ENCODE assay signal across 15 cellular contexts in the genomic region with DNA sequence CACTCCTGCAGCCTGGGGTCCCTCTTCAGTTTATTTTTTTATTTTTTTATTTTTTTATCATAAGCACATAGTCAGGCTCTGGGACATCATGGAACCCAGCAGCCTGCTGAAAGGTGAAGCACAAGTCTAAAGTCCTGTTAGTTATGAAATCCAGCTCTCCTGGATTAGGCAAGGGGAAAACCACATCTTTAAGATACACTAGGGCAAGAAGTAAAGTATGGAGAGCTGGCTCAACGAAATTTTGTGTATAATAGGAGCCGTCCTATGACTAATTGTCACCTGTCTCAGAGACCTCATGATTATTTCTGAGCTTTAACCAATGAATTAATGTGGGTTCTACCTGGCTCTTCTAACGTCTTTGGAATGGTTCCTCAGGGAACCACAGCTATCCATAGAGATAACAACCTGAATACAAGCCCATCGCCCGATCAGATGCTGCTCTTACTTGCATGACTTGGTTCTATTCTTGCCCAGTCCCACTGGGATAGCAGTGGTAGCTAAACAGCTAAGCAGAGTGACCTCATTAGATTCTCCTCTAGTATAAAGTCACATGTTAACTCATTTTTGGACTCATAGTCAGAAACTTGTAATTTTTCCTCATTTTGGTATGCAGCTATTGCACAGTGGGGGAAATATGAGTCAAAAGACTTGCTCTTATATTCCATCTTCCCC.
DNase-seq lines count a peak whose midpoint lies in the region; ATAC-seq and TF ChIP-seq lines count a peak whose summit lies in the region.
"Had no signal": no experiment of that assay in that cellular context is flagged by ENCODE, and none has a peak within 500 bp of the region (broad histone marks: within the 10 kb centered on the region; RNA-seq: fewer than 3 reads in every experiment).

No MANE protein-coding gene starts in this region.

- no TSS peak for BruUV-seq in MCF 10A (replicated peaks; lab: Mats Ljungman, UMichigan)

- no peak for TF ChIP-seq POLR2A in breast epithelium (IDR thresholded peaks at IDR 0.05)

- H3K9me3 Mint-ChIP-seq in MCF 10A (ENCODE audit: unreplicated experiment), result no peaks in the 10 kb centered on the region
- H3K9me3 Mint-ChIP-seq: activated CD4-positive, alpha-beta T cell treated with anti-CD3 and anti-CD28 coated beads, Interleukin-2, amount 10 ng/mL, durations not matched to agents 24 days and 14 days had no signal

- H3K27ac ChIP-seq in breast epithelium, result no peak overlapping the region
- H3K27ac ChIP-seq in thoracic aorta, result no peak overlapping the region
- H3K27ac ChIP-seq: adrenal gland, colonic mucosa, epithelial cell of prostate had no signal

- H3K27me3 Mint-ChIP-seq in MCF 10A (ENCODE audit: insufficient read depth, unreplicated experiment), result no peaks in the 10 kb centered on the region
- H3K27me3 Mint-ChIP-seq: progenitor cell of endocrine pancreas had no signal

- no peaks in the 10 kb centered on the region for H3K4me1 Mint-ChIP-seq in MCF 10A (ENCODE audit: insufficient read depth, unreplicated experiment)

- no peak overlapping the region for H3K4me3 Mint-ChIP-seq in MCF 10A (ENCODE audit: unreplicated experiment)
- H3K4me3 Mint-ChIP-seq: activated CD4-positive, alpha-beta T cell treated with anti-CD3 and anti-CD28 coated beads, Interleukin-2, amount 10 ng/mL, durations not matched to agents 24 days and 14 days had no signal

- H3K4me1 ChIP-seq in breast epithelium (no peaks in the 10 kb centered on the region), thoracic aorta (ENCODE audit: control insufficient read depth in 1 of 2, low read depth in 2 of 2) (peaks cover 4 to 20% of the 10 kb centered on the region in 2 donors)
- H3K4me1 ChIP-seq: adrenal gland, colonic mucosa had no signal

- TF ChIP-seq CTCF in MCF 10A (IDR thresholded peaks at IDR 0.05; ENCODE audit: unreplicated experiment) (no peak), breast epithelium (IDR thresholded peaks at IDR 0.05) (no peak), fibroblast of the aortic adventitia (IDR thresholded peaks at IDR 0.05; ENCODE audit: insufficient read depth, low read length) (no peak), thoracic aorta (IDR thresholded peaks at IDR 0.05) (no peak)

- no peaks in the 10 kb centered on the region for H3K36me3 ChIP-seq in breast epithelium
- H3K36me3 ChIP-seq in thoracic aorta, result no peaks in the 10 kb centered on the region
- H3K36me3 ChIP-seq: adrenal gland, colonic mucosa had no signal

- H3K9me3 ChIP-seq in breast epithelium (no peaks in the 10 kb centered on the region), thoracic aorta (no peaks in the 10 kb centered on the region)
- H3K9me3 ChIP-seq: adrenal gland, colonic mucosa had no signal

- no peaks in the 10 kb centered on the region for H3K36me3 Mint-ChIP-seq in MCF 10A (ENCODE audit: insufficient read depth, unreplicated experiment)

- DNase-seq in MCF 10A (ENCODE audit: unreplicated experiment), result peak; percentile 3
- DNase-seq in breast epithelium (ENCODE audit: low spot score in 2 of 2), result no peak
- peak; percentile 0 for DNase-seq in RKO (ENCODE audit: low spot score)
- peak; percentile 77 for DNase-seq in fibroblast of the aortic adventitia (ENCODE audit: low read depth)
- no peak for DNase-seq in thoracic aorta (ENCODE audit: low spot score)
- DNase-seq in NCI-H446 (lab: John Stamatoyannopoulos, UW), result no peak
- DNase-seq: NCI-H2029 treated with DMSO at 0.1 percent for 48 hours had no signal

- no peak overlapping the region for H3K4me3 ChIP-seq in breast epithelium
- H3K4me3 ChIP-seq in fibroblast of the aortic adventitia (ENCODE audit: low read depth, low read length), result no peak overlapping the region
- H3K4me3 ChIP-seq in thoracic aorta, result no peak overlapping the region
- H3K4me3 ChIP-seq: adrenal gland, colonic mucosa had no signal

- CTCF ChIA-PET in MCF 10A (lab: Yijun Ruan, JAX), result interaction anchor here (0.6 to 1.8 kb wide), 5 partner anchors 76 to 350 kb away, joined by 3 to 4 read pairs (median 3); no protein-coding TSS in a partner anchor

- POLR2A ChIA-PET in MCF 10A (lab: Yijun Ruan, JAX), result no interaction called here

- H3K27ac Mint-ChIP-seq in MCF 10A (ENCODE audit: low read depth, unreplicated experiment), result no peak overlapping the region
- H3K27ac Mint-ChIP-seq: activated CD4-positive, alpha-beta T cell treated with anti-CD3 and anti-CD28 coated beads, Interleukin-2, amount 10 ng/mL, durations not matched to agents 24 days and 14 days; activated T-cell treated with anti-CD3 and anti-CD28 coated beads, Interleukin-2, amount 50 U/mL, for 72 hours; progenitor cell of endocrine pancreas had no signal

- intact Hi-C loops in MCF 10A (cut with micrococcal nuclease) (no loop called here), breast epithelium (cut with DNase I; ENCODE audit: low total_unique reads) (no loop called here)

- ATAC-seq in thoracic aorta (ENCODE audit: insufficient number of reproducible peaks, low FRiP score, low read depth) (peak; percentile 23), SK-N-SH treated with all-trans-retinoic acid at 6 μM for 48 hours (no peak), HG03378 (IDR thresholded peaks at IDR 0.05; ENCODE audit: unreplicated experiment) (no peak)

- H3K27me3 ChIP-seq in breast epithelium, result no peaks in the 10 kb centered on the region
- no peaks in the 10 kb centered on the region for H3K27me3 ChIP-seq in thoracic aorta (replicated peaks; ENCODE audit: insufficient read depth)
- H3K27me3 ChIP-seq: adrenal gland, colonic mucosa had no signal

TF ChIP-seq in SK-N-SH treated with all-trans-retinoic acid at 6 μM for 48 hours, 23 proteins besides CTCF, POLR2A, EP300 and RAD21:
- TF ChIP-seq ZFP30 (CRISPR knock-in tag; IDR thresholded peaks at IDR 0.05), result no peak
- no peak for TF ChIP-seq ZNF70 (CRISPR knock-in tag; IDR thresholded peaks at IDR 0.05)
- no peak for TF ChIP-seq CREB5 (CRISPR knock-in tag; IDR thresholded peaks at IDR 0.05; ENCODE audit: low read depth)
- no peak for TF ChIP-seq CSDC2 (CRISPR knock-in tag; IDR thresholded peaks at IDR 0.05)
- TF ChIP-seq BACH2 (CRISPR knock-in tag; IDR thresholded peaks at IDR 0.05; ENCODE audit: borderline replicate concordance), result no peak
- TF ChIP-seq ZC3H10 (CRISPR knock-in tag; IDR thresholded peaks at IDR 0.05), result no peak

Comparison
In these comparisons a context has a peak if more than half of its experiments do, and no peak if none do; other contexts are left out.
1. DNase-seq: peak in MCF 10A (single experiment), RKO (single experiment) and fibroblast of the aortic adventitia (single experiment); none in breast epithelium (0 of 2), thoracic aorta (single experiment) and NCI-H446 (0 of 2).